Comparison of ENCODE assay signal across 10 cellular contexts in genomic region chr20:52494244-52494643, GRCh38.
DNase-seq lines count a peak whose midpoint lies in the region; ATAC-seq and TF ChIP-seq lines count a peak whose summit lies in the region.
"Had no signal": no experiment of that assay in that cellular context is flagged by ENCODE, and none has a peak within 500 bp of the region (broad histone marks: within the 10 kb centered on the region; RNA-seq: fewer than 3 reads in every experiment).

No MANE protein-coding gene starts in this region.

- POLR2A ChIA-PET in activated CD4-positive, alpha-beta memory T cell treated with anti-CD3 and anti-CD28 coated beads, Interleukin-2, amount 10 ng/mL, durations not matched to agents 7 days and 5 days (lab: Charles Lee) = no interaction called here

- no peaks in the 10 kb centered on the region for H3K36me3 Mint-ChIP-seq in activated CD4-positive, alpha-beta memory T cell treated with anti-CD3 and anti-CD28 coated beads, Interleukin-2, amount 10 ng/mL, durations not matched to agents 7 days and 5 days (ENCODE audit: low read depth)
- H3K36me3 Mint-ChIP-seq: natural killer cell treated with Interleukin-12 subunit alpha and Interleukin-12 subunit beta and Interleukin-15 and Interleukin-18, amount 100 ng/mL, for 72 hours had no signal

- H3K4me1 Mint-ChIP-seq in activated CD4-positive, alpha-beta memory T cell treated with anti-CD3 and anti-CD28 coated beads, Interleukin-2, amount 10 ng/mL, durations not matched to agents 7 days and 5 days = peaks cover 3% of the 10 kb centered on the region

- CTCF ChIA-PET in activated CD4-positive, alpha-beta memory T cell treated with anti-CD3 and anti-CD28 coated beads, Interleukin-2, amount 10 ng/mL, durations not matched to agents 7 days and 5 days (lab: Charles Lee) = no interaction called here

- H3K4me3 ChIP-seq in fibroblast of the aortic adventitia (ENCODE audit: low read depth, low read length) = no peak overlapping the region

- no peak overlapping the region for H3K4me3 Mint-ChIP-seq in activated CD4-positive, alpha-beta memory T cell treated with anti-CD3 and anti-CD28 coated beads, Interleukin-2, amount 10 ng/mL, durations not matched to agents 7 days and 5 days
- H3K4me3 Mint-ChIP-seq: H9; natural killer cell treated with Interleukin-12 subunit alpha and Interleukin-12 subunit beta and Interleukin-15 and Interleukin-18, amount 100 ng/mL, for 72 hours had no signal

- TF ChIP-seq CTCF in fibroblast of the aortic adventitia (IDR thresholded peaks at IDR 0.05; ENCODE audit: insufficient read depth, low read length) = no peak

- no peaks in the 10 kb centered on the region for H3K27me3 Mint-ChIP-seq in activated CD4-positive, alpha-beta memory T cell treated with anti-CD3 and anti-CD28 coated beads, Interleukin-2, amount 10 ng/mL, durations not matched to agents 7 days and 5 days

- H3K27ac Mint-ChIP-seq in activated CD4-positive, alpha-beta memory T cell treated with anti-CD3 and anti-CD28 coated beads, Interleukin-2, amount 10 ng/mL, durations not matched to agents 7 days and 5 days = no peak overlapping the region
- H3K27ac Mint-ChIP-seq: H9; natural killer cell treated with Interleukin-12 subunit alpha and Interleukin-12 subunit beta and Interleukin-15 and Interleukin-18, amount 100 ng/mL, for 72 hours had no signal

- peaks cover 2% of the 10 kb centered on the region for H3K9me3 Mint-ChIP-seq in activated CD4-positive, alpha-beta memory T cell treated with anti-CD3 and anti-CD28 coated beads, Interleukin-2, amount 10 ng/mL, durations not matched to agents 7 days and 5 days
- H3K9me3 Mint-ChIP-seq: H9 had no signal

- no peak for ATAC-seq in GM18517 (IDR thresholded peaks at IDR 0.05; ENCODE audit: unreplicated experiment)

- DNase-seq in HS-5 (ENCODE audit: low read depth) (peak; percentile 100), fibroblast of the aortic adventitia (ENCODE audit: low read depth) (peak; percentile 48), NCI-H526 (lab: John Stamatoyannopoulos, UW) (no peak), NCI-H2171 (lab: John Stamatoyannopoulos, UW) (no peak), 8988T (no peak)
- DNase-seq in activated CD4-positive, alpha-beta memory T cell treated with anti-CD3 and anti-CD28 coated beads, Interleukin-2, amount 10 ng/mL, durations not matched to agents 7 days and 5 days = peak; percentile 19
- peak; percentile 31 to 56 (median 32) for DNase-seq in stimulated activated CD4-positive, alpha-beta T cell treated with anti-CD3 and anti-CD28 coated beads, TNF-alpha, amount 100 ng/mL, for 48 hours (ENCODE audit: low read depth in 3 of 3)
- DNase-seq: H9 had no signal

Comparison
In these comparisons a context has a peak if more than half of its experiments do, and no peak if none do; other contexts are left out.
1. DNase-seq: peak in HS-5 (single experiment), activated CD4-positive, alpha-beta memory T cell treated with anti-CD3 and anti-CD28 coated beads, Interleukin-2, amount 10 ng/mL, durations not matched to agents 7 days and 5 days (single experiment), fibroblast of the aortic adventitia (single experiment) and stimulated activated CD4-positive, alpha-beta T cell treated with anti-CD3 and anti-CD28 coated beads, TNF-alpha, amount 100 ng/mL, for 48 hours (3 of 3); none in NCI-H526 (0 of 2), NCI-H2171 (single experiment) and 8988T (single experiment).